In the genomic region with DNA sequence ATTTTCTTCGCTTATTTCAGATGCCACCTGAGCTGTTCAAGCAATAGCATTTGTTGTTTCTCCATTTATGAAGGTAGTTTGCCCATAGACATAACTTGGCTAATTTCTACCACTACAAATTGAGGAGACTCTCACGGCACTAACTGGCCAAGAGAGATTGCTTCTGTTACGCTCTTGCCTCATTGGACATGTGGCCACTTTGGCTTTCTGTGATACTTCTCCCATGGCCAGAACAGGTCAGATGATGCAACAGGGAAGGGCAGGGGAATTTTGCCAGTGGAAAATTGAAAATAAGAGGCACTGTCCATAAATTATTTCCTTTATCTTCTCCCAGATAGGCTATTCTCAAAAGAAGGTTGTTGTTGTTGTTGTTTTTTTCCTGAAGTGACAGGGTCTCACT, we compare ENCODE assay signal across 28 cellular contexts.
"Had no signal": no experiment of that assay in that cellular context is flagged by ENCODE, and none has a peak within 500 bp of the region (broad histone marks: within the 10 kb centered on the region; RNA-seq: fewer than 3 reads in every experiment).

No MANE protein-coding gene starts in this region.

- H3K9me3 ChIP-seq: left ventricle myocardium inferior, mucosa of descending colon, pancreas, prostate gland, sigmoid colon, tibial nerve, uterus had no signal

- H3K27me3 ChIP-seq: pancreas, sigmoid colon, tibial nerve, uterus had no signal

- H3K4me1 ChIP-seq: left ventricle myocardium inferior, pancreas, prostate gland, sigmoid colon, tibial nerve, uterus had no signal

- ATAC-seq: left colon; mucosa of descending colon; naive thymus-derived CD8-positive, alpha-beta T cell; pancreas; right cardiac atrium; stimulated activated memory B cell treated with anti-CD40 and anti-IgM and Interleukin-4, amounts not matched to agents 10 μg/mL and 1 μg/mL and 100 μg/mL, for 72 hours; stimulated activated naive CD8-positive, alpha-beta T cell treated with anti-CD3 and anti-CD28 coated beads, Interleukin-15, amount 100 ng/mL, for 72 hours had no signal

- FAIRE-seq: islet of Langerhans, kidney, pancreas, small intestine had no signal

- H3K4me3 ChIP-seq: left ventricle myocardium inferior, lung, mucosa of descending colon, pancreas, prostate gland, sigmoid colon, tibial nerve, uterus had no signal

- H3K27ac ChIP-seq: left ventricle myocardium inferior, pancreas, prostate gland, sigmoid colon, tibial nerve, uterus had no signal

- H3K36me3 ChIP-seq: left ventricle myocardium inferior, pancreas, prostate gland, sigmoid colon, tibial nerve, uterus had no signal

- DNase-seq: hypothalamus; immature natural killer cell; kidney; left colon; left ventricle myocardium inferior; midbrain; mucosa of descending colon; naive thymus-derived CD8-positive, alpha-beta T cell; nucleus accumbens; pancreas; posterior cingulate gyrus; retina; right cardiac atrium; sigmoid colon; small intestine; stimulated activated CD4-positive, alpha-beta T cell treated with anti-CD3 and anti-CD28 coated beads, Interleukin-1b, Interleukin-23, amount 100 ng/mL, for 48 hours; stimulated activated CD4-positive, alpha-beta T cell treated with anti-CD3 and anti-CD28 coated beads, Interleukin-2, amount 100 ng/mL, for 48 hours; stimulated activated CD4-positive, alpha-beta T cell treated with anti-CD3 and anti-CD28 coated beads, Interleukin-4, amount 100 ng/mL, for 4 hours; stimulated activated CD8-positive, alpha-beta memory T cell treated with anti-CD3 and anti-CD28 coated beads, Interleukin-4, amount 100 ng/mL, for 48 hours; stimulated activated naive CD4-positive, alpha-beta T cell treated with Interleukin-2 at 50 U/mL for 16 hours; stimulated activated naive CD8-positive, alpha-beta T cell treated with anti-CD3 and anti-CD28 coated beads, Interleukin-15, amount 100 ng/mL, for 72 hours; substantia nigra; uterus had no signal
